33 cellular contexts compared by ENCODE assay signal in the genomic region with DNA sequence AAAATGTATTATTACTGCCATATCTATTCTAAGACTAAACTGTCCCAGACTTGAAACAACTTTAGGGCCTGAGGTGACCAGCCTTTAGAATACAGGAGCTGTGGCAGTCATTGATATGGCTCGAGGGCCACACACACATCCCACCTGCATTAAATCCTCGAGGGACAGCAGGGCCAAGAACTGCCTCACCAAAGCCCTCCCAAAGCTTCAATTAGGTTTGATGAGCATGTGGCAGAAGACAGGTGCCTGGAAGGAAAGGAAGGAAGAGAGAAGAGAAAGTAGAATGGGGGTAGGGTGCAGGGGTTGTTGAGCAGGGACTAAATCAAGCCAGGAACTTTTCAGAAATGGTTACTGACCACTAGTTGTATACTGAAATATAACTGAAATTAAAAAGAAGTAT.
"Had no signal": no experiment of that assay in that cellular context is flagged by ENCODE, and none has a peak within 500 bp of the region (broad histone marks: within the 10 kb centered on the region; RNA-seq: fewer than 3 reads in every experiment).

No MANE protein-coding gene starts in this region.

- H3K9me3 ChIP-seq: ascending aorta, colonic mucosa, ovary, prostate gland, stomach, thyroid gland, upper lobe of left lung, vagina had no signal

- ATAC-seq: effector memory CD8-positive, alpha-beta T cell; left cardiac atrium; left ventricle myocardium superior; sciatic nerve; stimulated activated naive B cell treated with anti-CD40 and anti-IgM and Interleukin-4, amounts not matched to agents 10 μg/mL and 1 μg/mL and 100 μg/mL, for 72 hours had no signal

- H3K4me3 Mint-ChIP-seq: activated CD4-positive, alpha-beta memory T cell treated with anti-CD3 and anti-CD28 coated beads for 36 hours; activated CD4-positive, alpha-beta T cell treated with anti-CD3 and anti-CD28 coated beads, Interleukin-2, amount 10 ng/mL, durations not matched to agents 24 days and 14 days; activated naive CD4-positive, alpha-beta T cell treated with anti-CD3 and anti-CD28 coated beads, Interleukin-2, amount 10 ng/mL, durations not matched to agents 7 days and 5 days; activated naive CD8-positive, alpha-beta T cell treated with anti-CD3 and anti-CD28 coated beads, Interleukin-2, amount 10 ng/mL, durations not matched to agents 7 days and 5 days; activated T-helper 1 cell treated with anti-CD3 and anti-CD28 coated beads, Interleukin-12 subunit alpha, Interleukin-12 subunit beta, Interleukin-2, Interleukin-4 antibody, amounts not matched to agents 30 ng/mL and 10 ng/mL and 1 ng/mL, durations not matched to agents 14 hours and 24 hours and 36 hours; brain; effector memory CD8-positive, alpha-beta T cell; naive B cell; stimulated activated naive B cell treated with anti-CD40 and anti-IgM and Interleukin-4, amounts not matched to agents 10 μg/mL and 1 μg/mL and 100 μg/mL, for 72 hours had no signal

- H3K36me3 Mint-ChIP-seq: activated CD4-positive, alpha-beta memory T cell treated with anti-CD3 and anti-CD28 coated beads for 36 hours; activated naive CD4-positive, alpha-beta T cell treated with anti-CD3 and anti-CD28 coated beads, Interleukin-2, amount 10 ng/mL, durations not matched to agents 7 days and 5 days; brain; naive B cell had no signal

- H3K27me3 ChIP-seq: ascending aorta, cardiac muscle cell, colonic mucosa, ovary, stomach, thyroid gland, upper lobe of left lung, vagina had no signal

- H3K4me3 ChIP-seq: ascending aorta, cardiac muscle cell, colonic mucosa, ovary, prostate gland, skin epidermis, stomach, thyroid gland, upper lobe of left lung, vagina had no signal

- H3K27ac ChIP-seq: ascending aorta, cardiac muscle cell, colonic mucosa, ovary, prostate gland, skin epidermis, stomach, thyroid gland, upper lobe of left lung, vagina, WERI-Rb-1 had no signal

- H3K4me1 ChIP-seq: colonic mucosa, prostate gland, stomach, upper lobe of left lung, vagina had no signal

- H3K27me3 Mint-ChIP-seq: activated CD4-positive, alpha-beta memory T cell treated with anti-CD3 and anti-CD28 coated beads for 36 hours; activated CD4-positive, alpha-beta T cell treated with anti-CD3 and anti-CD28 coated beads, Interleukin-2, amount 10 ng/mL, durations not matched to agents 24 days and 14 days; activated naive CD4-positive, alpha-beta T cell treated with anti-CD3 and anti-CD28 coated beads, Interleukin-2, amount 10 ng/mL, durations not matched to agents 7 days and 5 days; activated naive CD8-positive, alpha-beta T cell treated with anti-CD3 and anti-CD28 coated beads, Interleukin-2, amount 10 ng/mL, durations not matched to agents 7 days and 5 days; brain; effector memory CD8-positive, alpha-beta T cell; naive B cell; stimulated activated naive B cell treated with anti-CD40 and anti-IgM and Interleukin-4, amounts not matched to agents 10 μg/mL and 1 μg/mL and 100 μg/mL, for 72 hours had no signal

- H3K27ac Mint-ChIP-seq: activated CD4-positive, alpha-beta memory T cell treated with anti-CD3 and anti-CD28 coated beads for 36 hours; activated CD4-positive, alpha-beta T cell treated with anti-CD3 and anti-CD28 coated beads, Interleukin-2, amount 10 ng/mL, durations not matched to agents 24 days and 14 days; activated naive CD4-positive, alpha-beta T cell treated with anti-CD3 and anti-CD28 coated beads, Interleukin-2, amount 10 ng/mL, durations not matched to agents 7 days and 5 days; activated naive CD8-positive, alpha-beta T cell treated with anti-CD3 and anti-CD28 coated beads, Interleukin-2, amount 10 ng/mL, durations not matched to agents 7 days and 5 days; activated T-helper 1 cell treated with anti-CD3 and anti-CD28 coated beads, Interleukin-12 subunit alpha, Interleukin-12 subunit beta, Interleukin-2, Interleukin-4 antibody, amounts not matched to agents 30 ng/mL and 10 ng/mL and 1 ng/mL, durations not matched to agents 14 hours and 24 hours and 36 hours; brain; effector memory CD8-positive, alpha-beta T cell; stimulated activated naive B cell treated with anti-CD40 and anti-IgM and Interleukin-4, amounts not matched to agents 10 μg/mL and 1 μg/mL and 100 μg/mL, for 72 hours had no signal

- H3K4me1 Mint-ChIP-seq: activated naive CD4-positive, alpha-beta T cell treated with anti-CD3 and anti-CD28 coated beads, Interleukin-2, amount 10 ng/mL, durations not matched to agents 7 days and 5 days had no signal

- DNase-seq: activated CD4-positive, alpha-beta memory T cell treated with anti-CD3 and anti-CD28 coated beads for 36 hours; activated CD4-positive, alpha-beta T cell treated with anti-CD3 and anti-CD28 coated beads, Interleukin-2, amount 10 ng/mL, durations not matched to agents 24 days and 14 days; activated CD4-positive, CD25-positive, alpha-beta regulatory T cell treated with anti-CD3 and anti-CD28 coated beads, Interleukin-2, amount 50 U/mL, for 72 hours; activated CD8-positive, alpha-beta memory T cell treated with anti-CD3 and anti-CD28 coated beads, Interleukin-2, amount 50 U/mL, for 4 hours; activated effector memory CD4-positive, alpha-beta T cell treated with anti-CD3 and anti-CD28 coated beads, Interleukin-2, amount 50 U/mL, for 16 hours; activated naive CD4-positive, alpha-beta T cell treated with anti-CD3 and anti-CD28 coated beads, Interleukin-2, amount 10 ng/mL, durations not matched to agents 7 days and 5 days; activated naive CD8-positive, alpha-beta T cell treated with anti-CD3 and anti-CD28 coated beads, Interleukin-2, amount 10 ng/mL, durations not matched to agents 7 days and 5 days; activated T-cell treated with anti-CD3 and anti-CD28 coated beads, Interleukin-2, amount 50 U/mL, for 1 hour; cerebellar nuclear complex; colonic mucosa; effector memory CD8-positive, alpha-beta T cell; head of caudate nucleus; hippocampal formation; left cardiac atrium; left ventricle myocardium superior; mammary epithelial cell; naive B cell; ovary; retina; stimulated activated CD4-positive, alpha-beta T cell treated with anti-CD3 and anti-CD28 coated beads, Interleukin-4, amount 100 ng/mL, for 24 hours; stimulated activated naive B cell treated with anti-CD40 and anti-IgM and Interleukin-4, amounts not matched to agents 10 μg/mL and 1 μg/mL and 100 μg/mL, for 72 hours; stomach; thyroid gland; upper lobe of left lung; WERI-Rb-1 had no signal

- H3K9me3 Mint-ChIP-seq: activated CD4-positive, alpha-beta memory T cell treated with anti-CD3 and anti-CD28 coated beads for 36 hours; activated CD4-positive, alpha-beta T cell treated with anti-CD3 and anti-CD28 coated beads, Interleukin-2, amount 10 ng/mL, durations not matched to agents 24 days and 14 days; activated naive CD4-positive, alpha-beta T cell treated with anti-CD3 and anti-CD28 coated beads, Interleukin-2, amount 10 ng/mL, durations not matched to agents 7 days and 5 days; activated naive CD8-positive, alpha-beta T cell treated with anti-CD3 and anti-CD28 coated beads, Interleukin-2, amount 10 ng/mL, durations not matched to agents 7 days and 5 days; activated T-helper 1 cell treated with anti-CD3 and anti-CD28 coated beads, Interleukin-12 subunit alpha, Interleukin-12 subunit beta, Interleukin-2, Interleukin-4 antibody, amounts not matched to agents 30 ng/mL and 10 ng/mL and 1 ng/mL, durations not matched to agents 14 hours and 24 hours and 36 hours; brain; effector memory CD8-positive, alpha-beta T cell; naive B cell had no signal

- H3K36me3 ChIP-seq: ascending aorta, cardiac muscle cell, colonic mucosa, ovary, prostate gland, stomach, thyroid gland, upper lobe of left lung, vagina, WERI-Rb-1 had no signal
